ENCODE assay signal across 9 cellular contexts in genomic region chr3:66449411-66449931, GRCh38. TPM values are rescaled to one million over a fixed set of nuclear protein-coding genes. Genes with fewer than 3 reads are reported as not detected.
DNase-seq lines count a peak whose midpoint lies in the region; ATAC-seq and TF ChIP-seq lines count a peak whose summit lies in the region.
"Had no signal": no experiment of that assay in that cellular context is flagged by ENCODE, and none has a peak within 500 bp of the region (broad histone marks: within the 10 kb centered on the region; RNA-seq: fewer than 3 reads in every experiment).

No MANE protein-coding gene starts in this region.

- H3K27ac ChIP-seq in Karpas-422 (ENCODE audit: low read length) (peak overlapping the region; percentile 89), temporal lobe (ENCODE audit: low read depth, low read length) (peak overlapping the region; percentile 7), smooth muscle cell (ENCODE audit: low read depth) (no peak overlapping the region)

- no peaks in the 10 kb centered on the region for H3F3A ChIP-seq in smooth muscle cell (ENCODE audit: low read depth)

- H3K4me1 ChIP-seq in Karpas-422 (ENCODE audit: low read length) (peaks cover 87% of the 10 kb centered on the region), smooth muscle cell (ENCODE audit: low read depth) (peaks cover 20% of the 10 kb centered on the region)

- H2AFZ ChIP-seq in Karpas-422 (ENCODE audit: low read length) = peak overlapping the region; percentile 25; the same call in 1 of the 2 replicates
- no peak overlapping the region for H2AFZ ChIP-seq in smooth muscle cell (ENCODE audit: low read depth)

- H3K9me3 ChIP-seq in Karpas-422 (ENCODE audit: low read length) = no peaks in the 10 kb centered on the region
- no peaks in the 10 kb centered on the region for H3K9me3 ChIP-seq in smooth muscle cell (replicated peaks; ENCODE audit: low read depth)

- H3K9ac ChIP-seq in Karpas-422 (ENCODE audit: low read length) (peak overlapping the region; percentile 60), smooth muscle cell (ENCODE audit: low read depth) (no peak overlapping the region)

- H3K27me3 ChIP-seq in Karpas-422 (ENCODE audit: low read length) (no peaks in the 10 kb centered on the region), smooth muscle cell (ENCODE audit: low read depth) (no peaks in the 10 kb centered on the region)

- ATAC-seq in GM19468 (IDR thresholded peaks at IDR 0.05; ENCODE audit: extremely low read depth, unreplicated experiment) = peak; percentile 30

- DNase-seq in Karpas-422 = peak; percentile 64
- peak; percentile 73 for DNase-seq in globus pallidus (ENCODE audit: low spot score)
- DNase-seq in activated CD4-positive, alpha-beta T cell treated with anti-CD3 and anti-CD28 coated beads, Interleukin-2, amount 50 U/mL, for 4 hours = no peak
- DNase-seq in smooth muscle cell (lab: John Stamatoyannopoulos, UW; ENCODE audit: unreplicated experiment) = no peak
- no peak for DNase-seq in activated CD4-positive, alpha-beta T cell treated with anti-CD3 and anti-CD28 coated beads for 1 hour
- no peak for DNase-seq in SHP77 (lab: John Stamatoyannopoulos, UW)
- DNase-seq: activated CD4-positive, alpha-beta T cell treated with anti-CD3 and anti-CD28 coated beads for 4 hours had no signal

- H3K36me3 ChIP-seq in Karpas-422 (ENCODE audit: insufficient read depth, low read length) (no peaks in the 10 kb centered on the region; the same call in 1 of the 2 replicates), smooth muscle cell (ENCODE audit: low read depth) (no peaks in the 10 kb centered on the region)

- peak overlapping the region; percentile 50 for H3K4me2 ChIP-seq in Karpas-422 (ENCODE audit: low read depth, low read length, poor library complexity, severe bottlenecking)
- no peak overlapping the region for H3K4me2 ChIP-seq in smooth muscle cell

- H3K79me2 ChIP-seq in Karpas-422 (ENCODE audit: low read length) (peaks cover 56% of the 10 kb centered on the region), smooth muscle cell (ENCODE audit: low read depth) (peaks cover 3% of the 10 kb centered on the region)

- no peaks in the 10 kb centered on the region for H3K9me2 ChIP-seq in Karpas-422 (replicated peaks; ENCODE audit: insufficient read depth, low read length)

- H4K20me1 ChIP-seq in Karpas-422 (ENCODE audit: insufficient read depth, low read depth, low read length) (no peaks in the 10 kb centered on the region), smooth muscle cell (ENCODE audit: low read depth) (peaks cover 5% of the 10 kb centered on the region)

- no peak for TF ChIP-seq CTCF in smooth muscle cell (IDR thresholded peaks at IDR 0.05; ENCODE audit: borderline replicate concordance, insufficient read depth, poor library complexity, severe bottlenecking)

- H3K4me3 ChIP-seq in Karpas-422 (ENCODE audit: low read length) = peak overlapping the region; percentile 17; the same call in 1 of the 2 replicates
- H3K4me3 ChIP-seq in smooth muscle cell = no peak overlapping the region

- 78% methylated on average over 6 of the region's 6 CpGs for WGBS in smooth muscle cell (ENCODE audit: low lambda C conversion rate)

RNA-seq across cellular contexts. Expression of gene LRIG1, which starts 51.4 kb away (rescaled TPM):
- total RNA-seq in Karpas-422 (2014; rRNA removed; shearing (Covaris generic); ENCODE audit: low replicate concordance) = 52.4 and 75.4 TPM in 2 replicates
- total RNA-seq in temporal lobe (41.3 TPM), smooth muscle cell (26.5 and 28.1 TPM in 2 replicates)
- polyA plus RNA-seq in smooth muscle cell = 22.9 and 31.3 TPM in 2 replicates

Comparison
In these comparisons a context has a peak if more than half of its experiments do, and no peak if none do; other contexts are left out.
1. DNase-seq: peak in Karpas-422 (single experiment) and globus pallidus (single experiment); none in activated CD4-positive, alpha-beta T cell treated with anti-CD3 and anti-CD28 coated beads, Interleukin-2, amount 50 U/mL, for 4 hours (0 of 2), smooth muscle cell (single experiment), activated CD4-positive, alpha-beta T cell treated with anti-CD3 and anti-CD28 coated beads for 1 hour (single experiment) and SHP77 (0 of 2).